14 cellular contexts compared by ENCODE assay signal in the genomic region with DNA sequence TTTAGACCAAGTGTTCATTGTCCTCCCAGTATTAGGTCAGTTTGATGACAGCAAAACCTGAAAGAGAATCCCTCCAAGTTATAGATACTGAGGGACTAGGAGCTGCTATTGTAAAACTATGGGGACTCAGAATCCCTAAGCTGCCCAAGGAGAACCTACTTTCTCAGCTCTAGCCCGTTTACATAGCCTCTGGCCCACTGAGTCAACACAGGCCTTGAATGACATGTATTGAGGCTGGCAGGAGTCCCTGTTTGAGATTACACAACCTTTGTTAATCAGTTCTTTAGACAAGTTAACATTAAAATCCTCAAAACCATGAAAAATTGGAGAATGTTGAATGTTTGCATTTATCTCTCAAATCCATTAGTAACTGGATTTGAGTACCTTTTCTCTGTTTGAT.
DNase-seq lines count a peak whose midpoint lies in the region; ATAC-seq, FAIRE-seq and TF ChIP-seq lines count a peak whose summit lies in the region.
"Had no signal": no experiment of that assay in that cellular context is flagged by ENCODE, and none has a peak within 500 bp of the region (broad histone marks: within the 10 kb centered on the region; RNA-seq: fewer than 3 reads in every experiment).

No MANE protein-coding gene starts in this region.

- TF ChIP-seq CTCF in astrocyte of the spinal cord (IDR thresholded peaks at IDR 0.05; ENCODE audit: low read depth, low read length) (no peak), suprapubic skin (IDR thresholded peaks at IDR 0.05) (no peak)

- no peaks in the 10 kb centered on the region for H3K36me3 ChIP-seq in suprapubic skin

- in situ Hi-C loops in astrocyte of the spinal cord (cut with HindIII; ENCODE audit: low sequenced_read_pairs) = no loop called here

- no peak overlapping the region for H3K27ac Mint-ChIP-seq in stimulated activated naive B cell treated with anti-CD40 and anti-IgM and Interleukin-4, amounts not matched to agents 10 μg/mL and 1 μg/mL and 100 μg/mL, for 72 hours
- H3K27ac Mint-ChIP-seq: activated CD4-positive, alpha-beta memory T cell treated with anti-CD3 and anti-CD28 coated beads for 36 hours; activated naive CD8-positive, alpha-beta T cell had no signal

- H3K4me3 ChIP-seq in astrocyte of the spinal cord (ENCODE audit: low read depth, low read length) (no peak overlapping the region), suprapubic skin (no peak overlapping the region)
- H3K4me3 ChIP-seq: K562, psoas muscle had no signal

- H3K4me1 ChIP-seq in suprapubic skin = peaks cover 8% of the 10 kb centered on the region
- H3K4me1 ChIP-seq: psoas muscle had no signal

- H3K9me3 Mint-ChIP-seq in stimulated activated naive B cell treated with anti-CD40 and anti-IgM and Interleukin-4, amounts not matched to agents 10 μg/mL and 1 μg/mL and 100 μg/mL, for 72 hours = no peaks in the 10 kb centered on the region
- H3K9me3 Mint-ChIP-seq: activated CD4-positive, alpha-beta memory T cell treated with anti-CD3 and anti-CD28 coated beads for 36 hours had no signal

- H3K4me3 Mint-ChIP-seq in stimulated activated naive B cell treated with anti-CD40 and anti-IgM and Interleukin-4, amounts not matched to agents 10 μg/mL and 1 μg/mL and 100 μg/mL, for 72 hours = no peak overlapping the region
- H3K4me3 Mint-ChIP-seq: activated CD4-positive, alpha-beta memory T cell treated with anti-CD3 and anti-CD28 coated beads for 36 hours; activated naive CD8-positive, alpha-beta T cell had no signal

- TF ChIP-seq EP300 in suprapubic skin (IDR thresholded peaks at IDR 0.05) = no peak

- DNase-seq in NCI-H1092 treated with DMSO at 0.1 percent for 48 hours (lab: John Stamatoyannopoulos, UW) (peak; percentile 7), NCI-H1092 (lab: John Stamatoyannopoulos, UW) (no peak), astrocyte of the spinal cord (ENCODE audit: low read depth, low spot score) (peak; percentile 72), suprapubic skin (ENCODE audit: low spot score in 2 of 2) (no peak), retina (no peak)
- DNase-seq in stimulated activated naive B cell treated with anti-CD40 and anti-IgM and Interleukin-4, amounts not matched to agents 10 μg/mL and 1 μg/mL and 100 μg/mL, for 72 hours = no peak
- no peak for DNase-seq in stimulated activated CD4-positive, alpha-beta T cell treated with anti-CD3 and anti-CD28 coated beads, Interleukin-4, amount 100 ng/mL, for 24 hours
- DNase-seq: activated CD4-positive, alpha-beta memory T cell treated with anti-CD3 and anti-CD28 coated beads for 36 hours; NCI-H446; psoas muscle had no signal

- no peaks in the 10 kb centered on the region for H3K27me3 Mint-ChIP-seq in stimulated activated naive B cell treated with anti-CD40 and anti-IgM and Interleukin-4, amounts not matched to agents 10 μg/mL and 1 μg/mL and 100 μg/mL, for 72 hours
- H3K27me3 Mint-ChIP-seq: activated CD4-positive, alpha-beta memory T cell treated with anti-CD3 and anti-CD28 coated beads for 36 hours had no signal

- no peak for ATAC-seq in stimulated activated naive B cell treated with anti-CD40 and anti-IgM and Interleukin-4, amounts not matched to agents 10 μg/mL and 1 μg/mL and 100 μg/mL, for 72 hours (replicated peaks)
- ATAC-seq: K562, psoas muscle had no signal

- H3K36me3 Mint-ChIP-seq in stimulated activated naive B cell treated with anti-CD40 and anti-IgM and Interleukin-4, amounts not matched to agents 10 μg/mL and 1 μg/mL and 100 μg/mL, for 72 hours = no peaks in the 10 kb centered on the region
- H3K36me3 Mint-ChIP-seq: activated CD4-positive, alpha-beta memory T cell treated with anti-CD3 and anti-CD28 coated beads for 36 hours; activated naive CD8-positive, alpha-beta T cell had no signal

- H3K9me3 ChIP-seq in suprapubic skin = no peaks in the 10 kb centered on the region
- H3K9me3 ChIP-seq: psoas muscle had no signal

- peak; percentile 92 for FAIRE-seq in islet of Langerhans (lab: Jason Lieb, UNC)
- FAIRE-seq: A204.1, K562 had no signal

- peak overlapping the region; percentile 31 for H3K27ac ChIP-seq in suprapubic skin
- H3K27ac ChIP-seq: psoas muscle had no signal

- TF ChIP-seq POLR2A in suprapubic skin (IDR thresholded peaks at IDR 0.05) = no peak

- H3K27me3 ChIP-seq in suprapubic skin = no peaks in the 10 kb centered on the region

- H3K4me1 Mint-ChIP-seq in stimulated activated naive B cell treated with anti-CD40 and anti-IgM and Interleukin-4, amounts not matched to agents 10 μg/mL and 1 μg/mL and 100 μg/mL, for 72 hours = no peaks in the 10 kb centered on the region

- WGBS in suprapubic skin = 20% methylated on average over 1 of the region's 1 CpG

Comparison
In these comparisons a context has a peak if more than half of its experiments do, and no peak if none do; other contexts are left out.
1. DNase-seq: peak in NCI-H1092 treated with DMSO at 0.1 percent for 48 hours (single experiment) and astrocyte of the spinal cord (single experiment); none in NCI-H1092 (single experiment), suprapubic skin (0 of 2), stimulated activated naive B cell treated with anti-CD40 and anti-IgM and Interleukin-4, amounts not matched to agents 10 μg/mL and 1 μg/mL and 100 μg/mL, for 72 hours (single experiment), stimulated activated CD4-positive, alpha-beta T cell treated with anti-CD3 and anti-CD28 coated beads, Interleukin-4, amount 100 ng/mL, for 24 hours (single experiment) and retina (single experiment).